ENCODE assay signal across 8 cellular contexts in genomic region chr13:36819811-36820140, GRCh38. TPM values are rescaled to one million over a fixed set of nuclear protein-coding genes. Genes with fewer than 3 reads are reported as not detected.
DNase-seq lines count a peak whose midpoint lies in the region; ATAC-seq and TF ChIP-seq lines count a peak whose summit lies in the region.

No MANE protein-coding gene starts in this region.

- no peaks in the 10 kb centered on the region for H3K27me3 ChIP-seq in spleen (replicated peaks in 1 of 7)

- peak; percentile 8 for ATAC-seq in HG02588 (IDR thresholded peaks at IDR 0.05; ENCODE audit: unreplicated experiment)

- peaks cover 10 to 63% (median 43%) of the 10 kb centered on the region in 6 donors for H3K4me1 ChIP-seq in spleen

- peak overlapping the region; percentile 80 for H3K4me3 ChIP-seq in NB4 (ENCODE audit: low read depth, low read length)
- peak overlapping the region; percentile 62 for H3K4me3 ChIP-seq in iPS-11a (ENCODE audit: low read depth, low read length)
- H3K4me3 ChIP-seq in spleen: peak overlapping the region; percentile 51 to 95 (median 82)

- TF ChIP-seq POLR2A in NB4 (IDR thresholded peaks at IDR 0.05; ENCODE audit: extremely low read depth, insufficient read length) (no peak), spleen (IDR thresholded peaks at IDR 0.05) (no peak)

- H3K36me3 ChIP-seq in spleen: peaks cover 0 to under 1% (median 0%) of the 10 kb centered on the region in 6 donors

- peak; percentile 68 for DNase-seq in NCI-H82 (lab: John Stamatoyannopoulos, UW)
- DNase-seq in NCI-H82 treated with DMSO at 0.1 percent for 48 hours (lab: John Stamatoyannopoulos, UW; ENCODE audit: unreplicated experiment): no peak
- DNase-seq in NB4 (ENCODE audit: low read depth): peak; percentile 74
- peak; percentile 32 for DNase-seq in activated naive CD4-positive, alpha-beta T cell treated with anti-CD3 and anti-CD28 coated beads, Interleukin-2, amount 50 U/mL, for 16 hours
- no peak for DNase-seq in spleen
- DNase-seq in epidermal melanocyte (ENCODE audit: insufficient read length, low spot score): no peak

- H3K9me3 ChIP-seq in spleen: no peaks in the 10 kb centered on the region

- peak overlapping the region in 5 of 8 donors; percentile 86 to 93 (median 90) for H3K27ac ChIP-seq in spleen

- intact Hi-C loops in spleen (cut with DNase I; ENCODE audit: low total_unique reads): loop anchor here (10.0 kb wide), 1 partner anchor 175 kb away; the partner anchor contains the start of gene ALG5

- WGBS in spleen, 5 donors: 0 to 1% (median 0%) methylated on average over 14 of the region's 14 CpGs

- TF ChIP-seq CTCF in NB4 (IDR thresholded peaks at IDR 0.05; ENCODE audit: low read depth, low read length) (no peak), spleen (IDR thresholded peaks at IDR 0.05 in 8 of 11, conservative IDR thresholded peaks at IDR 0.05 in 3 of 11) (no peak)

RNA-seq across cellular contexts. Expression of gene RFXAP, which starts 0.8 kb away (rescaled TPM):
- total RNA-seq in spleen: 1 to 10 TPM; 5.7 to 9.3 (median 7.2) TPM
- 1 to 10 TPM; 4.6 to 5.5 (median 5.0) TPM for polyA plus RNA-seq in spleen

Comparison
In these comparisons a context has a peak if more than half of its experiments do, and no peak if none do; other contexts are left out.
1. DNase-seq: peak in NCI-H82 (single experiment), NB4 (single experiment) and activated naive CD4-positive, alpha-beta T cell treated with anti-CD3 and anti-CD28 coated beads, Interleukin-2, amount 50 U/mL, for 16 hours (single experiment); none in NCI-H82 treated with DMSO at 0.1 percent for 48 hours (single experiment), spleen (single experiment) and epidermal melanocyte (single experiment).
2. Peak in every context shown above with its lines, with median percentiles within 50 percentile points of each other: H3K4me3 ChIP-seq.